11 cellular contexts compared by ENCODE assay signal in genomic region chr2:187051350-187051749, GRCh38.
DNase-seq lines count a peak whose midpoint lies in the region; ATAC-seq lines count a peak whose summit lies in the region.
"Had no signal": no experiment of that assay in that cellular context is flagged by ENCODE, and none has a peak within 500 bp of the region (broad histone marks: within the 10 kb centered on the region; RNA-seq: fewer than 3 reads in every experiment).

No MANE protein-coding gene starts in this region.

- ATAC-seq in GM18858 (IDR thresholded peaks at IDR 0.05; ENCODE audit: unreplicated experiment) (peak; percentile 94), GM21447 (IDR thresholded peaks at IDR 0.05; ENCODE audit: unreplicated experiment) (peak; percentile 80), HG02970 (IDR thresholded peaks at IDR 0.05; ENCODE audit: low FRiP score, unreplicated experiment) (peak; percentile 92), HG03521 (IDR thresholded peaks at IDR 0.05; ENCODE audit: unreplicated experiment) (peak; percentile 91)
- ATAC-seq: activated CD4-positive, CD25-positive, alpha-beta regulatory T cell treated with anti-CD3 and anti-CD28 coated beads, Interleukin-2, amount 50 U/mL, for 24 hours had no signal

- DNase-seq in HT-29 (ENCODE audit: low spot score): no peak
- DNase-seq in NCI-H226: no peak
- no peak for DNase-seq in NCI-H2227 treated with DMSO at 0.1 percent for 48 hours (lab: John Stamatoyannopoulos, UW)
- DNase-seq in mesenteric fat pad (ENCODE audit: low spot score): no peak
- DNase-seq: NCI-H1436 treated with DMSO at 0.1 percent for 48 hours; stimulated activated CD4-positive, alpha-beta T cell treated with anti-CD3 and anti-CD28 coated beads, Interleukin-15, amount 100 ng/mL, for 24 hours had no signal
